Comparison of ENCODE assay signal across 8 cellular contexts in genomic region chr1:54407201-54407956, GRCh38. TPM values are rescaled to one million over a fixed set of nuclear protein-coding genes. Genes with fewer than 3 reads are reported as not detected.
DNase-seq lines count a peak whose midpoint lies in the region; ATAC-seq and TF ChIP-seq lines count a peak whose summit lies in the region.

No MANE protein-coding gene starts in this region.

- no CpG with 5 or more reads among the region's 24 CpGs for WGBS in iPS DF 6.9 (ENCODE audit: insufficient coverage, insufficient read length)

- no peaks in the 10 kb centered on the region for H3K9me3 ChIP-seq in breast epithelium
- no peaks in the 10 kb centered on the region for H3K9me3 ChIP-seq in iPS DF 6.9 (ENCODE audit: control insufficient read depth, insufficient read depth, low read length)

- peak overlapping the region; percentile 94 to 99 (median 96) for H3K4me3 ChIP-seq in breast epithelium
- H3K4me3 ChIP-seq in iPS DF 6.9 (ENCODE audit: low read length) = peak overlapping the region; percentile 66; the same call in 1 of the 2 replicates

- H3K36me3 ChIP-seq in breast epithelium (no peaks in the 10 kb centered on the region), iPS DF 6.9 (ENCODE audit: control insufficient read depth, insufficient read depth, low read length) (0 out of 2 replicates have a peak, but pooled peaks cover 3% of the 10 kb centered on the region)

- peak; percentile 76 for DNase-seq in GDM1 (lab: John Stamatoyannopoulos, UW)
- DNase-seq in NCI-H2171 (lab: John Stamatoyannopoulos, UW) = peak; percentile 95
- peak; percentile 48 for DNase-seq in UCSD-AML1 (lab: John Stamatoyannopoulos, UW; ENCODE audit: unreplicated experiment)
- DNase-seq in breast epithelium (ENCODE audit: low spot score in 2 of 2) = peak; percentile 58 to 85
- DNase-seq in iPS DF 6.9 (ENCODE audit: low read depth, low spot score) = peak; percentile 76
- peak; percentile 94 for DNase-seq in retina

- H3K27me3 ChIP-seq in breast epithelium (no peaks in the 10 kb centered on the region), iPS DF 6.9 (ENCODE audit: control insufficient read depth, insufficient read depth, low read length) (no peaks in the 10 kb centered on the region)

- H3K27ac ChIP-seq in breast epithelium (peak overlapping the region; percentile 89 to 98), iPS DF 6.9 (ENCODE audit: low read length) (peak overlapping the region; percentile 78)

- intact Hi-C loops in breast epithelium (cut with DNase I; ENCODE audit: low total_unique reads) = loop anchor here (2.0 to 10.0 kb wide), 3 partner anchors 81 to 397 kb away; partner anchors contain the start of gene TTC22

- peaks cover 12 to 23% of the 10 kb centered on the region in 2 donors for H3K4me1 ChIP-seq in breast epithelium
- H3K4me1 ChIP-seq in iPS DF 6.9 (ENCODE audit: control insufficient read depth, insufficient read depth, low read length) = peaks cover 14% of the 10 kb centered on the region

- peak; percentile 41 for ATAC-seq in HG02840 (IDR thresholded peaks at IDR 0.05; ENCODE audit: low FRiP score, unreplicated experiment)
- no peak for ATAC-seq in HG02970 (IDR thresholded peaks at IDR 0.05; ENCODE audit: low FRiP score, unreplicated experiment)

- no peak for TF ChIP-seq CTCF in breast epithelium (IDR thresholded peaks at IDR 0.05)

- TF ChIP-seq POLR2A in breast epithelium (IDR thresholded peaks at IDR 0.05) = no peak

RNA-seq across cellular contexts. Expression of gene SSBP3, which starts 1.2 kb away (rescaled TPM):
- total RNA-seq in breast epithelium = 10 to 100 TPM; 21.3 to 28.0 (median 25.6) TPM
